ENCODE assay signal across 1 cellular context in the genomic region with DNA sequence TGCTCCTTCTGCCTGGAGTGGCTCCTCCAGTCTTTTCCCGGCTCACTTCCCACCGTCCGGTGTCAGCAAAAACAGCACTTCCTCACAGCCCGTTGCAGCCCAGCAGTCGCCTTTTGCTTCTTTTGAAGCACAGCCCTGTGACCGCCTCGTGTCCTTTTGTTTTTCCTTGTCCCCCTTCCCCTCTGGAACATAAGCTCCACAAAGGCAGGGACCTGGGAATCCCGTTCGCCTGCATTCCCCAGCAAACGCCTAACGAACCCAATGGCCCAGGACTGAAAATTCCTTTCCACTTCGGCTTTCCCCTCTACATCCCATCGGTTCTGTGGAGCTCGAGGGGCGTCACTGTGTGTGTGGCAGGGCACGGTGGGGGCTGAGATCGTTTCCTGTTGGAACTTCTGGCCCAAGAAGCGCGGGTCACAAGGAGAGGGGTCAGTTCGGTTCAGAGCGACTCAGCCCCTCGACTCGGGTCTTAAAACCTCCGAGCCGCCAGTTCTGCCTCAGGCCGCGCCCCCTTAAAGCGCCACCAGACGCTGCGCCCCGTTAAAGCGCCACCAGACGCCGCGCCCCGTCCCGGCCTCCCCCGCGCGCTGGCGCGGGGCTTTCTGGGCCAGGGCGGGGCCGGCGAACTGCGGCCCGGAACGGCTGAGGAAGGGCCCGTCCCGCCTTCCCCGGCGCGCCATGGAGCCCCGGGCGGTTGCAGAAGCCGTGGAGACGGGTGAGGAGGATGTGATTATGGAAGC.
TF ChIP-seq lines count a peak whose summit lies in the region.

No MANE protein-coding gene starts in this region.

TF ChIP-seq in HEK293, 187 proteins besides CTCF, POLR2A, EP300 and RAD21 (continued from another document and continues in another):
- TF ChIP-seq, protein P1, sequence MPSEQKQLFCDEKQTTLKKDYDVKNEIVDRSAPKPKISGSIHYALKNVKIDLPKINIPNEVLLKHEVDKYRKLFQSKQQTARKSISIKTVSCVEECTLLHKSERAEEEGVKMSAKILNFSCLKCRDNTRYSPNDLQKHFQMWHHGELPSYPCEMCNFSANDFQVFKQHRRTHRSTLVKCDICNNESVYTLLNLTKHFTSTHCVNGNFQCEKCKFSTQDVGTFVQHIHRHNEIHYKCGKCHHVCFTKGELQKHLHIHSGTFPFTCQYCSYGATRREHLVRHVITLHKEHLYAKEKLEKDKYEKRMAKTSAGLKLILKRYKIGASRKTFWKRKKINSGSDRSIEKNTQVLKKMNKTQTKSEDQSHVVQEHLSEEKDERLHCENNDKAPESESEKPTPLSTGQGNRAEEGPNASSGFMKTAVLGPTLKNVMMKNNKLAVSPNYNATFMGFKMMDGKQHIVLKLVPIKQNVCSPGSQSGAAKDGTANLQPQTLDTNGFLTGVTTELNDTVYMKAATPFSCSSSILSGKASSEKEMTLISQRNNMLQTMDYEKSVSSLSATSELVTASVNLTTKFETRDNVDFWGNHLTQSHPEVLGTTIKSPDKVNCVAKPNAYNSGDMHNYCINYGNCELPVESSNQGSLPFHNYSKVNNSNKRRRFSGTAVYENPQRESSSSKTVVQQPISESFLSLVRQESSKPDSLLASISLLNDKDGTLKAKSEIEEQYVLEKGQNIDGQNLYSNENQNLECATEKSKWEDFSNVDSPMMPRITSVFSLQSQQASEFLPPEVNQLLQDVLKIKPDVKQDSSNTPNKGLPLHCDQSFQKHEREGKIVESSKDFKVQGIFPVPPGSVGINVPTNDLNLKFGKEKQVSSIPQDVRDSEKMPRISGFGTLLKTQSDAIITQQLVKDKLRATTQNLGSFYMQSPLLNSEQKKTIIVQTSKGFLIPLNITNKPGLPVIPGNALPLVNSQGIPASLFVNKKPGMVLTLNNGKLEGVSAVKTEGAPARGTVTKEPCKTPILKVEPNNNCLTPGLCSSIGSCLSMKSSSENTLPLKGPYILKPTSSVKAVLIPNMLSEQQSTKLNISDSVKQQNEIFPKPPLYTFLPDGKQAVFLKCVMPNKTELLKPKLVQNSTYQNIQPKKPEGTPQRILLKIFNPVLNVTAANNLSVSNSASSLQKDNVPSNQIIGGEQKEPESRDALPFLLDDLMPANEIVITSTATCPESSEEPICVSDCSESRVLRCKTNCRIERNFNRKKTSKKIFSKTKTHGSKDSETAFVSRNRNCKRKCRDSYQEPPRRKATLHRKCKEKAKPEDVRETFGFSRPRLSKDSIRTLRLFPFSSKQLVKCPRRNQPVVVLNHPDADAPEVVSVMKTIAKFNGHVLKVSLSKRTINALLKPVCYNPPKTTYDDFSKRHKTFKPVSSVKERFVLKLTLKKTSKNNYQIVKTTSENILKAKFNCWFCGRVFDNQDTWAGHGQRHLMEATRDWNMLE (tag by site-specific recombination; conservative IDR thresholded peaks at IDR 0.05; ENCODE audit: low read depth), result no peak
- TF ChIP-seq ZNF791 (tag by site-specific recombination; IDR thresholded peaks at IDR 0.05) (no peak), ZNF514 (tag by site-specific recombination; IDR thresholded peaks at IDR 0.05) (no peak), ZBTB7A (tag by site-specific recombination; IDR thresholded peaks at IDR 0.05; ENCODE audit: low read depth) (peak; percentile 25; the same call in 1 of the 2 replicates), SP3 (tag by site-specific recombination; IDR thresholded peaks at IDR 0.05) (0 out of 2 replicates have a peak, but pooled peaks have one; percentile 15), ZNF239 (tag by site-specific recombination; IDR thresholded peaks at IDR 0.05) (no peak), KLF10 (tag by site-specific recombination; IDR thresholded peaks at IDR 0.05) (peak; percentile 88), GFI1B (tag by site-specific recombination; IDR thresholded peaks at IDR 0.05) (no peak), ZNF837 (tag by site-specific recombination; IDR thresholded peaks at IDR 0.05) (no peak), GLI4 (tag by site-specific recombination; IDR thresholded peaks at IDR 0.05) (no peak), ZIC2 (tag by site-specific recombination; IDR thresholded peaks at IDR 0.05) (no peak), ZNF549 (tag by site-specific recombination; IDR thresholded peaks at IDR 0.05) (no peak), ZNF530 (tag by site-specific recombination; IDR thresholded peaks at IDR 0.05; ENCODE audit: low read depth) (no peak), YY2 (tag by site-specific recombination; IDR thresholded peaks at IDR 0.05) (no peak), GLI2 (tag by site-specific recombination; IDR thresholded peaks at IDR 0.05; ENCODE audit: borderline replicate concordance, low read depth) (no peak), ZNF76 (tag by site-specific recombination; IDR thresholded peaks at IDR 0.05; ENCODE audit: borderline replicate concordance, low read depth) (peak; percentile 93), ZNF610 (tag by site-specific recombination; IDR thresholded peaks at IDR 0.05; ENCODE audit: borderline replicate concordance) (no peak), ZNF423 (tag by site-specific recombination; IDR thresholded peaks at IDR 0.05) (no peak), ZSCAN23 (tag by site-specific recombination; IDR thresholded peaks at IDR 0.05) (no peak), ZNF16 (tag by site-specific recombination; IDR thresholded peaks at IDR 0.05; ENCODE audit: low read depth) (no peak), FEZF1 (tag by site-specific recombination; IDR thresholded peaks at IDR 0.05) (no peak), ZNF768 (tag by site-specific recombination; IDR thresholded peaks at IDR 0.05) (no peak), ZNF157 (tag by site-specific recombination; IDR thresholded peaks at IDR 0.05) (no peak), ZNF626 (tag by site-specific recombination; IDR thresholded peaks at IDR 0.05) (no peak), IKZF3 (tag by site-specific recombination; IDR thresholded peaks at IDR 0.05) (no peak), REPIN1 (tag by site-specific recombination; IDR thresholded peaks at IDR 0.05; ENCODE audit: low read depth) (no peak)
- TF ChIP-seq, protein P2, sequence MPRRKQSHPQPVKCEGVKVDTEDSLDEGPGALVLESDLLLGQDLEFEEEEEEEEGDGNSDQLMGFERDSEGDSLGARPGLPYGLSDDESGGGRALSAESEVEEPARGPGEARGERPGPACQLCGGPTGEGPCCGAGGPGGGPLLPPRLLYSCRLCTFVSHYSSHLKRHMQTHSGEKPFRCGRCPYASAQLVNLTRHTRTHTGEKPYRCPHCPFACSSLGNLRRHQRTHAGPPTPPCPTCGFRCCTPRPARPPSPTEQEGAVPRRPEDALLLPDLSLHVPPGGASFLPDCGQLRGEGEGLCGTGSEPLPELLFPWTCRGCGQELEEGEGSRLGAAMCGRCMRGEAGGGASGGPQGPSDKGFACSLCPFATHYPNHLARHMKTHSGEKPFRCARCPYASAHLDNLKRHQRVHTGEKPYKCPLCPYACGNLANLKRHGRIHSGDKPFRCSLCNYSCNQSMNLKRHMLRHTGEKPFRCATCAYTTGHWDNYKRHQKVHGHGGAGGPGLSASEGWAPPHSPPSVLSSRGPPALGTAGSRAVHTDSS (tag by site-specific recombination; IDR thresholded peaks at IDR 0.05), result no peak
- TF ChIP-seq, protein P3, sequence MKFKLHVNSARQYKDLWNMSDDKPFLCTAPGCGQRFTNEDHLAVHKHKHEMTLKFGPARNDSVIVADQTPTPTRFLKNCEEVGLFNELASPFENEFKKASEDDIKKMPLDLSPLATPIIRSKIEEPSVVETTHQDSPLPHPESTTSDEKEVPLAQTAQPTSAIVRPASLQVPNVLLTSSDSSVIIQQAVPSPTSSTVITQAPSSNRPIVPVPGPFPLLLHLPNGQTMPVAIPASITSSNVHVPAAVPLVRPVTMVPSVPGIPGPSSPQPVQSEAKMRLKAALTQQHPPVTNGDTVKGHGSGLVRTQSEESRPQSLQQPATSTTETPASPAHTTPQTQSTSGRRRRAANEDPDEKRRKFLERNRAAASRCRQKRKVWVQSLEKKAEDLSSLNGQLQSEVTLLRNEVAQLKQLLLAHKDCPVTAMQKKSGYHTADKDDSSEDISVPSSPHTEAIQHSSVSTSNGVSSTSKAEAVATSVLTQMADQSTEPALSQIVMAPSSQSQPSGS (tag by site-specific recombination; IDR thresholded peaks at IDR 0.05; ENCODE audit: low read depth), result no peak
- TF ChIP-seq, protein P4, sequence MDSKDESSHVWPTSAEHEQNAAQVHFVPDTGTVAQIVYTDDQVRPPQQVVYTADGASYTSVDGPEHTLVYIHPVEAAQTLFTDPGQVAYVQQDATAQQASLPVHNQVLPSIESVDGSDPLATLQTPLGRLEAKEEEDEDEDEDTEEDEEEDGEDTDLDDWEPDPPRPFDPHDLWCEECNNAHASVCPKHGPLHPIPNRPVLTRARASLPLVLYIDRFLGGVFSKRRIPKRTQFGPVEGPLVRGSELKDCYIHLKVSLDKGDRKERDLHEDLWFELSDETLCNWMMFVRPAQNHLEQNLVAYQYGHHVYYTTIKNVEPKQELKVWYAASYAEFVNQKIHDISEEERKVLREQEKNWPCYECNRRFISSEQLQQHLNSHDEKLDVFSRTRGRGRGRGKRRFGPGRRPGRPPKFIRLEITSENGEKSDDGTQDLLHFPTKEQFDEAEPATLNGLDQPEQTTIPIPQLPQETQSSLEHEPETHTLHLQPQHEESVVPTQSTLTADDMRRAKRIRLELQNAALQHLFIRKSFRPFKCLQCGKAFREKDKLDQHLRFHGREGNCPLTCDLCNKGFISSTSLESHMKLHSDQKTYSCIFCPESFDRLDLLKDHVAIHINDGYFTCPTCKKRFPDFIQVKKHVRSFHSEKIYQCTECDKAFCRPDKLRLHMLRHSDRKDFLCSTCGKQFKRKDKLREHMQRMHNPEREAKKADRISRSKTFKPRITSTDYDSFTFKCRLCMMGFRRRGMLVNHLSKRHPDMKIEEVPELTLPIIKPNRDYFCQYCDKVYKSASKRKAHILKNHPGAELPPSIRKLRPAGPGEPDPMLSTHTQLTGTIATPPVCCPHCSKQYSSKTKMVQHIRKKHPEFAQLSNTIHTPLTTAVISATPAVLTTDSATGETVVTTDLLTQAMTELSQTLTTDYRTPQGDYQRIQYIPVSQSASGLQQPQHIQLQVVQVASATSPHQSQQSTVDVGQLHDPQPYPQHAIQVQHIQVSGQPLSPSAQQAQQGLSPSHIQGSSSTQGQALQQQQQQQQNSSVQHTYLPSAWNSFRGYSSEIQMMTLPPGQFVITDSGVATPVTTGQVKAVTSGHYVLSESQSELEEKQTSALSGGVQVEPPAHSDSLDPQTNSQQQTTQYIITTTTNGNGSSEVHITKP (tag by site-specific recombination; IDR thresholded peaks at IDR 0.05), result peak; percentile 31; the same call in 1 of the 2 replicates
- TF ChIP-seq, protein P5, sequence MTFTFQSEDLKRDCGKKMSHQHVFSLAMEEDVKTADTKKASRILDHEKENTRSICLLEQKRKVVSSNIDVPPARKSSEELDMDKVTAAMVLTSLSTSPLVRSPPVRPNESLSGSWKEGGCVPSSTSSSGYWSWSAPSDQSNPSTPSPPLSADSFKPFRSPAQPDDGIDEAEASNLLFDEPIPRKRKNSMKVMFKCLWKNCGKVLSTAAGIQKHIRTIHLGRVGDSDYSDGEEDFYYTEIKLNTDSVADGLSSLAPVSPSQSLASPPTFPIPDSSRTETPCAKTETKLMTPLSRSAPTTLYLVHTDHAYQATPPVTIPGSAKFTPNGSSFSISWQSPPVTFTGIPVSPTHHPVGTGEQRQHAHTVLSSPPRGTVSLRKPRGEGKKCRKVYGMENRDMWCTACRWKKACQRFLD (tag by site-specific recombination; IDR thresholded peaks at IDR 0.05), result no peak
- TF ChIP-seq, protein P6, sequence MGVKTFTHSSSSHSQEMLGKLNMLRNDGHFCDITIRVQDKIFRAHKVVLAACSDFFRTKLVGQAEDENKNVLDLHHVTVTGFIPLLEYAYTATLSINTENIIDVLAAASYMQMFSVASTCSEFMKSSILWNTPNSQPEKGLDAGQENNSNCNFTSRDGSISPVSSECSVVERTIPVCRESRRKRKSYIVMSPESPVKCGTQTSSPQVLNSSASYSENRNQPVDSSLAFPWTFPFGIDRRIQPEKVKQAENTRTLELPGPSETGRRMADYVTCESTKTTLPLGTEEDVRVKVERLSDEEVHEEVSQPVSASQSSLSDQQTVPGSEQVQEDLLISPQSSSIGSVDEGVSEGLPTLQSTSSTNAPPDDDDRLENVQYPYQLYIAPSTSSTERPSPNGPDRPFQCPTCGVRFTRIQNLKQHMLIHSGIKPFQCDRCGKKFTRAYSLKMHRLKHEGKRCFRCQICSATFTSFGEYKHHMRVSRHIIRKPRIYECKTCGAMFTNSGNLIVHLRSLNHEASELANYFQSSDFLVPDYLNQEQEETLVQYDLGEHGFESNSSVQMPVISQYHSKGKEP (tag by site-specific recombination; IDR thresholded peaks at IDR 0.05), result no peak
- TF ChIP-seq, protein P7, sequence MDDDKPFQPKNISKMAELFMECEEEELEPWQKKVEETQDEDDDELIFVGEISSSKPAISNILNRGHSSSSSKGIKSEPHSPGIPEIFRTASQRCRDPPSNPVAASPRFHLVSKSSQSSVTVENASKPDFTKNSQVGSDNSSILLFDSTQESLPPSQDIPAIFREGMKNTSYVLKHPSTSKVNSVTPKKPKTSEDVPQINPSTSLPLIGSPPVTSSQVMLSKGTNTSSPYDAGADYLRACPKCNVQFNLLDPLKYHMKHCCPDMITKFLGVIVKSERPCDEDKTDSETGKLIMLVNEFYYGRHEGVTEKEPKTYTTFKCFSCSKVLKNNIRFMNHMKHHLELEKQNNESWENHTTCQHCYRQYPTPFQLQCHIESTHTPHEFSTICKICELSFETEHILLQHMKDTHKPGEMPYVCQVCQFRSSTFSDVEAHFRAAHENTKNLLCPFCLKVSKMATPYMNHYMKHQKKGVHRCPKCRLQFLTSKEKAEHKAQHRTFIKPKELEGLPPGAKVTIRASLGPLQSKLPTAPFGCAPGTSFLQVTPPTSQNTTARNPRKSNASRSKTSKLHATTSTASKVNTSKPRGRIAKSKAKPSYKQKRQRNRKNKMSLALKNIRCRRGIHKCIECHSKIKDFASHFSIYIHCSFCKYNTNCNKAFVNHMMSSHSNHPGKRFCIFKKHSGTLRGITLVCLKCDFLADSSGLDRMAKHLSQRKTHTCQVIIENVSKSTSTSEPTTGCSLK (tag by site-specific recombination; IDR thresholded peaks at IDR 0.05), result no peak
- TF ChIP-seq, protein P8, sequence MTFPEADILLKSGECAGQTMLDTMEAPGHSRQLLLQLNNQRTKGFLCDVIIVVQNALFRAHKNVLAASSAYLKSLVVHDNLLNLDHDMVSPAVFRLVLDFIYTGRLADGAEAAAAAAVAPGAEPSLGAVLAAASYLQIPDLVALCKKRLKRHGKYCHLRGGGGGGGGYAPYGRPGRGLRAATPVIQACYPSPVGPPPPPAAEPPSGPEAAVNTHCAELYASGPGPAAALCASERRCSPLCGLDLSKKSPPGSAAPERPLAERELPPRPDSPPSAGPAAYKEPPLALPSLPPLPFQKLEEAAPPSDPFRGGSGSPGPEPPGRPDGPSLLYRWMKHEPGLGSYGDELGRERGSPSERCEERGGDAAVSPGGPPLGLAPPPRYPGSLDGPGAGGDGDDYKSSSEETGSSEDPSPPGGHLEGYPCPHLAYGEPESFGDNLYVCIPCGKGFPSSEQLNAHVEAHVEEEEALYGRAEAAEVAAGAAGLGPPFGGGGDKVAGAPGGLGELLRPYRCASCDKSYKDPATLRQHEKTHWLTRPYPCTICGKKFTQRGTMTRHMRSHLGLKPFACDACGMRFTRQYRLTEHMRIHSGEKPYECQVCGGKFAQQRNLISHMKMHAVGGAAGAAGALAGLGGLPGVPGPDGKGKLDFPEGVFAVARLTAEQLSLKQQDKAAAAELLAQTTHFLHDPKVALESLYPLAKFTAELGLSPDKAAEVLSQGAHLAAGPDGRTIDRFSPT (tag by site-specific recombination; IDR thresholded peaks at IDR 0.05), result no peak
